ENCODE assay signal across 15 cellular contexts in genomic region chr13:62085337-62085736, GRCh38.
DNase-seq lines count a peak whose midpoint lies in the region; ATAC-seq and TF ChIP-seq lines count a peak whose summit lies in the region.
"Had no signal": no experiment of that assay in that cellular context is flagged by ENCODE, and none has a peak within 500 bp of the region (broad histone marks: within the 10 kb centered on the region; RNA-seq: fewer than 3 reads in every experiment).

No MANE protein-coding gene starts in this region.

- H3K27me3 Mint-ChIP-seq in H9 (ENCODE audit: low read depth) (no peaks in the 10 kb centered on the region), WTC11 (ENCODE audit: low read depth) (no peaks in the 10 kb centered on the region), endodermal cell (ENCODE audit: insufficient read depth) (no peaks in the 10 kb centered on the region)
- H3K27me3 Mint-ChIP-seq: CD4-positive, CD25-positive, alpha-beta regulatory T cell had no signal

- no peak overlapping the region for H2AK5ac ChIP-seq in H9 (ENCODE audit: insufficient read length, low read length)
- H2AK5ac ChIP-seq in neuronal stem cell (ENCODE audit: low read depth, low read length): no peak overlapping the region

- no peak overlapping the region for H3K23ac ChIP-seq in H9 (ENCODE audit: insufficient read length, low read depth, low read length)
- no peak overlapping the region for H3K23ac ChIP-seq in neuronal stem cell (ENCODE audit: low read depth, low read length, poor library complexity)

- no peak overlapping the region for H3K4me3 ChIP-seq in endodermal cell (ENCODE audit: low read length)
- no peak overlapping the region for H3K4me3 ChIP-seq in neuronal stem cell (ENCODE audit: low read length in 2 of 2)
- H3K4me3 ChIP-seq: BLaER1, GM23248 had no signal

- H4K91ac ChIP-seq in H9 (ENCODE audit: insufficient read length, low read depth, low read length) (no peak overlapping the region), neuronal stem cell (ENCODE audit: low read depth, low read length, poor library complexity) (no peak overlapping the region)

- ATAC-seq in WTC11: peak; percentile 92
- ATAC-seq in HG02938 (IDR thresholded peaks at IDR 0.05; ENCODE audit: unreplicated experiment): no peak
- no peak for ATAC-seq in GM21786 (IDR thresholded peaks at IDR 0.05; ENCODE audit: unreplicated experiment)

- H3K4me1 ChIP-seq in H9 (ENCODE audit: insufficient read depth, low read length) (no peaks in the 10 kb centered on the region), endodermal cell (ENCODE audit: control insufficient read depth, insufficient read depth, low read length) (no peaks in the 10 kb centered on the region), neuronal stem cell (ENCODE audit: control insufficient read depth in 2 of 2, insufficient read depth in 1 of 2, low read depth in 1 of 2, low read length in 2 of 2) (peaks cover 0 to 2% of the 10 kb centered on the region in 2 donors)
- H3K4me1 ChIP-seq: BLaER1 had no signal

- no peak overlapping the region for H3K27ac ChIP-seq in H9 (ENCODE audit: insufficient read length, low read depth, low read length)
- no peak overlapping the region for H3K27ac ChIP-seq in endodermal cell (ENCODE audit: low read depth, low read length)
- no peak overlapping the region for H3K27ac ChIP-seq in neuronal stem cell (replicated peaks; ENCODE audit: low read length)
- H3K27ac ChIP-seq: BLaER1, GM23248 had no signal

- H3K4me1 Mint-ChIP-seq in H9 (peaks cover 11% of the 10 kb centered on the region in 2 experiments), WTC11 (peaks cover 13% of the 10 kb centered on the region), endodermal cell (peaks cover 6% of the 10 kb centered on the region)
- H3K4me1 Mint-ChIP-seq: CD4-positive, CD25-positive, alpha-beta regulatory T cell had no signal

- H4K8ac ChIP-seq in H9 (replicated peaks; ENCODE audit: insufficient read length, low read depth, low read length) (no peak overlapping the region), neuronal stem cell (ENCODE audit: low read depth, low read length) (no peak overlapping the region)

- POLR2A ChIA-PET in WTC11 (lab: Charles Lee): no interaction called here

- no peak for DNase-seq in H9
- DNase-seq in WTC11 (ENCODE audit: low spot score): no peak
- DNase-seq in endodermal cell: peak; percentile 44
- no peak for DNase-seq in neuronal stem cell (ENCODE audit: low spot score)
- no peak for DNase-seq in stimulated activated CD4-positive, alpha-beta T cell treated with anti-CD3 and anti-CD28 coated beads, Interleukin-12 subunit alpha, Interleukin-12 subunit beta, amount 100 ng/mL, for 4 hours
- DNase-seq: 8988T; AML-193; CD4-positive, CD25-positive, alpha-beta regulatory T cell; DMS53; GF-D8; GM23248; H7 had no signal

- H3K18ac ChIP-seq in H9 (ENCODE audit: insufficient read length, low read depth, low read length) (no peak overlapping the region), neuronal stem cell (ENCODE audit: low read length) (no peak overlapping the region)

- TF ChIP-seq CTCF in H9 (conservative IDR thresholded peaks at IDR 0.05) (no peak), WTC11 (IDR thresholded peaks at IDR 0.05) (no peak), endodermal cell (conservative IDR thresholded peaks at IDR 0.05) (no peak)

- H3K36me3 Mint-ChIP-seq in H9 (ENCODE audit: insufficient read depth in 1 of 3, low read depth in 3 of 3) (no peaks in the 10 kb centered on the region), WTC11 (no peaks in the 10 kb centered on the region), endodermal cell (ENCODE audit: low read depth) (no peaks in the 10 kb centered on the region)
- H3K36me3 Mint-ChIP-seq: CD4-positive, CD25-positive, alpha-beta regulatory T cell had no signal

- H3K23me2 ChIP-seq in H9 (ENCODE audit: insufficient read length, low read depth, low read length, poor library complexity, severe bottlenecking): no peaks in the 10 kb centered on the region

- no peak overlapping the region for H2BK15ac ChIP-seq in H9 (ENCODE audit: low read depth, low read length)
- no peak overlapping the region for H2BK15ac ChIP-seq in neuronal stem cell (ENCODE audit: low read length)

- H3K9me3 ChIP-seq in H9 (ENCODE audit: control insufficient read depth, low read depth, low read length) (no peaks in the 10 kb centered on the region), endodermal cell (ENCODE audit: control insufficient read depth, low read length) (no peaks in the 10 kb centered on the region), neuronal stem cell (replicated peaks in 1 of 2; ENCODE audit: control insufficient read depth in 2 of 2, insufficient read depth in 1 of 2, low read depth in 1 of 2, low read length in 2 of 2) (no peaks in the 10 kb centered on the region)
- H3K9me3 ChIP-seq: BLaER1 had no signal

- H3K9me3 Mint-ChIP-seq in H9 (no peaks in the 10 kb centered on the region), WTC11 (no peaks in the 10 kb centered on the region), endodermal cell (no peaks in the 10 kb centered on the region)

- no peak overlapping the region for H2BK12ac ChIP-seq in H9 (ENCODE audit: insufficient read length, low read depth, low read length)
- H2BK12ac ChIP-seq in neuronal stem cell (ENCODE audit: low read length): no peak overlapping the region

- H3K79me2 ChIP-seq in H9 (ENCODE audit: insufficient read depth, low read length): no peaks in the 10 kb centered on the region

- H3K27me3 ChIP-seq in H9 (ENCODE audit: insufficient read depth, low read length) (no peaks in the 10 kb centered on the region), endodermal cell (ENCODE audit: control insufficient read depth, insufficient read depth, low read length, poor library complexity, severe bottlenecking) (no peaks in the 10 kb centered on the region), neuronal stem cell (ENCODE audit: control insufficient read depth in 3 of 3, insufficient read depth in 3 of 3, low read depth in 1 of 3, low read length in 3 of 3) (no peaks in the 10 kb centered on the region)
- H3K27me3 ChIP-seq: BLaER1 had no signal

- H4K5ac ChIP-seq in H9 (ENCODE audit: insufficient read length, low read depth, low read length): no peak overlapping the region

- no peak overlapping the region for H2BK120ac ChIP-seq in H9 (ENCODE audit: low read depth, low read length, poor library complexity, severe bottlenecking)
- no peak overlapping the region for H2BK120ac ChIP-seq in neuronal stem cell (ENCODE audit: low read depth, low read length)

- H3T11ph ChIP-seq in H9 (ENCODE audit: low read length): no peak overlapping the region

- CTCF ChIA-PET in WTC11 (lab: Charles Lee): interaction anchor here (1.0 kb wide), 1 partner anchor 205 kb away, joined by 3 read pairs; no protein-coding TSS in a partner anchor

- no peak overlapping the region for H2BK20ac ChIP-seq in H9 (ENCODE audit: low read depth, low read length, poor library complexity, severe bottlenecking)

- H2AFZ ChIP-seq in H9 (ENCODE audit: low read length) (peak overlapping the region; percentile 25), neuronal stem cell (ENCODE audit: low read length) (peak overlapping the region; percentile 52)
- H2AFZ ChIP-seq: GM23248 had no signal

- no peaks in the 10 kb centered on the region for H4K20me1 ChIP-seq in H9 (ENCODE audit: control insufficient read depth, insufficient read depth, insufficient read length)
- H4K20me1 ChIP-seq: BLaER1 had no signal

- H3K14ac ChIP-seq in H9 (ENCODE audit: insufficient read depth, low read length) (no peak overlapping the region), neuronal stem cell (ENCODE audit: low read length) (no peak overlapping the region)

- no peaks in the 10 kb centered on the region for H3K79me1 ChIP-seq in H9 (ENCODE audit: insufficient read depth, low read depth, low read length, poor library complexity, severe bottlenecking)
- H3K79me1 ChIP-seq in neuronal stem cell (ENCODE audit: low read depth, low read length): no peaks in the 10 kb centered on the region

- H3K4me3 Mint-ChIP-seq in H9 (no peak overlapping the region), WTC11 (no peak overlapping the region), endodermal cell (no peak overlapping the region)
- H3K4me3 Mint-ChIP-seq: CD4-positive, CD25-positive, alpha-beta regulatory T cell had no signal

- peak overlapping the region; percentile 6 for H3K4me2 ChIP-seq in H9 (ENCODE audit: insufficient read depth, insufficient read length, low read length)
- H3K4me2 ChIP-seq in neuronal stem cell (ENCODE audit: insufficient read depth, low read length, poor library complexity, severe bottlenecking): no peak overlapping the region
- H3K4me2 ChIP-seq: BLaER1 had no signal

- H3K36me3 ChIP-seq in endodermal cell (ENCODE audit: control insufficient read depth, insufficient read depth, low read length) (no peaks in the 10 kb centered on the region), neuronal stem cell (replicated peaks in 1 of 2; ENCODE audit: control insufficient read depth in 2 of 2, insufficient read depth in 2 of 2, low read length in 2 of 2) (no peaks in the 10 kb centered on the region)
- H3K36me3 ChIP-seq: BLaER1 had no signal

- no CpG with 5 or more reads among the region's 1 CpG for WGBS in H9 (ENCODE audit: extremely low coverage, insufficient read length, low lambda C conversion rate)
- WGBS in endodermal cell (ENCODE audit: insufficient coverage in 1 of 2, insufficient read length in 1 of 2), 2 experiments: 89% methylated on average over 1 of the region's 1 CpG; no CpG with 5 or more reads in 1 of the 2 experiments
- no CpG with 5 or more reads among the region's 1 CpG for WGBS in neuronal stem cell (ENCODE audit: extremely low coverage in 2 of 2, insufficient read length in 2 of 2, insufficient replicate concordance in 1 of 2), 2 donors

- H2BK5ac ChIP-seq in H9 (ENCODE audit: insufficient read length, low read length): no peak overlapping the region
- H2BK5ac ChIP-seq in neuronal stem cell (ENCODE audit: low read length): no peak overlapping the region

- H3K9ac ChIP-seq in H9 (ENCODE audit: extremely low read depth, insufficient read length, low read length): no peak overlapping the region
- H3K9ac ChIP-seq in endodermal cell (ENCODE audit: extremely low read depth, low read length, poor library complexity, severe bottlenecking): no peak overlapping the region
- H3K9ac ChIP-seq in neuronal stem cell (ENCODE audit: low read depth, low read length, poor library complexity): no peak overlapping the region
- H3K9ac ChIP-seq: BLaER1, GM23248 had no signal

- H3K56ac ChIP-seq in H9 (ENCODE audit: insufficient read length, low read depth, low read length): no peak overlapping the region

- H3K27ac Mint-ChIP-seq in H9 (peak overlapping the region in 2 of 3 experiments; percentile 64 to 92; a peak in 6 of 7 replicates), WTC11 (peak overlapping the region; percentile 67), endodermal cell (no peak overlapping the region)
- H3K27ac Mint-ChIP-seq: CD4-positive, CD25-positive, alpha-beta regulatory T cell had no signal

- H3K4ac ChIP-seq in H9 (ENCODE audit: low read depth, low read length): no peak overlapping the region
- no peak overlapping the region for H3K4ac ChIP-seq in neuronal stem cell (ENCODE audit: low read length)

TF ChIP-seq in WTC11, 78 proteins besides CTCF, POLR2A, EP300 and RAD21 (continues in another document):
- TF ChIP-seq TP53 (CRISPR knock-in tag; IDR thresholded peaks at IDR 0.05) (no peak), ATF1 (CRISPR knock-in tag; IDR thresholded peaks at IDR 0.05) (no peak)
